ENCODE assay signal across 10 cellular contexts in the genomic region with DNA sequence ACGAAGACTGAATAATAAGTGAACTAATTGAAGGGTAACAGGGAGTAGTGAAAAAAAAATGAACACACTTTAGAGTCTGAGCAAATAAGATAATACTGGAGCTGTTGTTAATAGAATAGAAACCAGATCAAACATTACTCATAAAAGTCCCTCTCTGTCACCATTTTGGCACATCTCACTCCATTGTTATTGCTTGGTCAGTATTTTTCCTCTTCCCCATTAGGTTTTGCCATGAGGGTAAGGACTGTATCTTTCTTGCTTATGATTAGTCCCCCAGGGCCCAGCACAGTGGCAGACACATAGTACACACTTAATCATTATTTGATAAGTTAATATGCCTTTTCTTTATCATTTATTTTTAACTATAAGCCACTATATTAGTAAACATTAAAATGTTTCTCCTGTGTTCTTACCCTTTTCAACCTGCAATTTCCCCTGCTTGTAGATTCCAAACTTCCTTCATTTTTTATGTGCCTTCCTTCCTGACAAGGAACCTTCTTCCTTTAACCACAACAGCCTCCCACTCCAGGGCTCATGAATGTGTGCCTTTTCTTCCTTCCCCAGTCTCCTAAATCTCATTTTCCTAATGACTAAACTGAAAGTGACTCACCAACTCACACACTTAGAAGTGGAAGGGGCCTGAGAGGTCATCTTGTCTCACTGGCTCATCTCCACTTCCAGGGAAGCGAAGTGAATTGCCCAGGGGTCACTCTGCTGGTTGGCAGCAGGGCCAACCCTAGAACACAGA.
DNase-seq lines count a peak whose midpoint lies in the region; ATAC-seq, FAIRE-seq and TF ChIP-seq lines count a peak whose summit lies in the region.
"Had no signal": no experiment of that assay in that cellular context is flagged by ENCODE, and none has a peak within 500 bp of the region (broad histone marks: within the 10 kb centered on the region; RNA-seq: fewer than 3 reads in every experiment).

No MANE protein-coding gene starts in this region.

- H3K27me3 Mint-ChIP-seq in CD14-positive monocyte (ENCODE audit: low read depth in 3 of 3), result no peaks in the 10 kb centered on the region

- intact Hi-C loops in CD14-positive monocyte (cut with micrococcal nuclease), result no loop called here

- H3K9ac ChIP-seq in keratinocyte (ENCODE audit: control insufficient read depth, extremely low read depth, insufficient read depth, low read length), result no peak overlapping the region

- dilution Hi-C loops in keratinocyte (cut with MboI; ENCODE audit: extremely low pct_ligation_motif_present, low sequenced_read_pairs), result no loop called here

- H3K4me3 ChIP-seq in ACC112 (ENCODE audit: low read depth, low read length), result no peak overlapping the region
- no peak overlapping the region for H3K4me3 ChIP-seq in keratinocyte (ENCODE audit: control insufficient read depth in 2 of 3, extremely low read depth in 1 of 3, insufficient read depth in 2 of 3, low read depth in 1 of 3, low read length in 3 of 3)

- H3K27me3 ChIP-seq in ACC112 (ENCODE audit: insufficient read depth, low read length) (no peaks in the 10 kb centered on the region), keratinocyte (ENCODE audit: control insufficient read depth, extremely low read depth, insufficient read depth, low read length) (no peaks in the 10 kb centered on the region)

- ATAC-seq in GM18909 (IDR thresholded peaks at IDR 0.05; ENCODE audit: poor library complexity, unreplicated experiment) (no peak), GM21576 (IDR thresholded peaks at IDR 0.05; ENCODE audit: unreplicated experiment) (no peak)
- ATAC-seq: activated CD4-positive, CD25-positive, alpha-beta regulatory T cell treated with anti-CD3 and anti-CD28 coated beads, Interleukin-2, amount 50 U/mL, for 24 hours had no signal

- FAIRE-seq in keratinocyte (lab: Jason Lieb, UNC), result peak; percentile 41
- FAIRE-seq: colon had no signal

- H3K36me3 Mint-ChIP-seq in CD14-positive monocyte, result peaks cover 10 to 20% of the 10 kb centered on the region in 2 donors

- H3K27ac ChIP-seq in ACC112 (ENCODE audit: low read depth, low read length) (peak overlapping the region; percentile 61), keratinocyte (ENCODE audit: control insufficient read depth, insufficient read depth, low read length) (peak overlapping the region; percentile 19)

- no peaks in the 10 kb centered on the region for H3K79me2 ChIP-seq in ACC112 (ENCODE audit: control insufficient read depth, insufficient read depth, low read length, unreplicated experiment)
- H3K79me2 ChIP-seq in keratinocyte (ENCODE audit: control insufficient read depth, insufficient read depth, low read length), result no peaks in the 10 kb centered on the region

- H2AFZ ChIP-seq in ACC112 (ENCODE audit: low read length, unreplicated experiment) (no peak overlapping the region), keratinocyte (ENCODE audit: control insufficient read depth, low read length) (no peak overlapping the region)

- peaks cover 0 to 2% (median 0%) of the 10 kb centered on the region in 7 donors for H3K9me3 Mint-ChIP-seq in CD14-positive monocyte

- H3K4me1 ChIP-seq in ACC112 (ENCODE audit: control insufficient read depth, insufficient read depth, low read length, unreplicated experiment) (peaks cover 11% of the 10 kb centered on the region), keratinocyte (ENCODE audit: control insufficient read depth, extremely low read depth, insufficient read depth, low read length) (peaks cover 12% of the 10 kb centered on the region)

- peak overlapping the region; percentile 29 for H3K4me2 ChIP-seq in keratinocyte (ENCODE audit: control insufficient read depth, extremely low read depth, insufficient read depth, low read depth, low read length)

- H3K36me3 ChIP-seq in ACC112 (ENCODE audit: insufficient read depth, low read length), result no peaks in the 10 kb centered on the region
- H3K36me3 ChIP-seq in keratinocyte (ENCODE audit: control insufficient read depth in 2 of 2, extremely low read depth in 1 of 2, insufficient read depth in 2 of 2, low read length in 2 of 2), result no peaks in the 10 kb centered on the region

- H3K9me1 ChIP-seq in keratinocyte (ENCODE audit: control insufficient read depth, extremely low read depth, insufficient read depth, low read length), result no peaks in the 10 kb centered on the region

- DNase-seq in HCEC 1CT (peak; percentile 77), astrocyte of the hippocampus (ENCODE audit: low read depth, low spot score) (peak; percentile 59), keratinocyte (ENCODE audit: low read depth, low spot score) (no peak), OCI-M2 (lab: John Stamatoyannopoulos, UW; ENCODE audit: unreplicated experiment) (no peak), CD14-positive monocyte (ENCODE audit: low spot score) (no peak)

- no peaks in the 10 kb centered on the region for H3K9me3 ChIP-seq in keratinocyte (ENCODE audit: control insufficient read depth, low read depth, low read length)

- TF ChIP-seq CTCF in keratinocyte (optimal IDR thresholded peaks at IDR 0.05 in 1 of 3, IDR thresholded peaks at IDR 0.05 in 1 of 3, conservative IDR thresholded peaks at IDR 0.05 in 1 of 3; ENCODE audit: extremely low read depth in 1 of 3, insufficient read depth in 2 of 3, low read length in 3 of 3) (no peak), CD14-positive monocyte (IDR thresholded peaks at IDR 0.05) (no peak)

- no peak overlapping the region for H3K4me3 Mint-ChIP-seq in CD14-positive monocyte

- peak overlapping the region in 1 of 7 donors; percentile 30 for H3K27ac Mint-ChIP-seq in CD14-positive monocyte

- H3K4me1 Mint-ChIP-seq in CD14-positive monocyte, result peaks cover 2% of the 10 kb centered on the region

- no peaks in the 10 kb centered on the region for H4K20me1 ChIP-seq in keratinocyte (ENCODE audit: control insufficient read depth, extremely low read depth, insufficient read depth, low read length)

Comparison
In these comparisons a context has a peak if more than half of its experiments do, and no peak if none do; other contexts are left out.
1. DNase-seq: peak in HCEC 1CT (single experiment) and astrocyte of the hippocampus (single experiment); none in keratinocyte (single experiment), OCI-M2 (single experiment) and CD14-positive monocyte (single experiment).